ENCODE assay signal across 19 cellular contexts in the genomic region with DNA sequence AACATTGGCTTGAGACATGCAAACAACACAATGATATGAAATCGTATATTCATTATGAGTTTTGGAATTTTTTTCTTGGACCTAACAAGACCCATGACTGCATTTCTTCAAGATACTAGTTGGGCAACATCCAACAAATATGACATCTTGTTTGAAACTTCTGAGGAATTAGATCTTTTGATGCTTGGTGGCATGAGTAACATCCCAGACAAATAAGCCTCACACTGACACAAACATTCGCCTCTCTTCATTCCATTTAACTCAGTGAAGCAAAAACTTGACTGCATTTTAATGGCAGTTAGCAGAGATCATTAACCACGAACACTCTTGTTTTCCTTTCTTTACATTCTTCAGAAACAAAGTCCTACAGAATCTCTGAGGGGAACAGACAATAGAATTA.
DNase-seq lines count a peak whose midpoint lies in the region; ATAC-seq, FAIRE-seq and TF ChIP-seq lines count a peak whose summit lies in the region.
"Had no signal": no experiment of that assay in that cellular context is flagged by ENCODE, and none has a peak within 500 bp of the region (broad histone marks: within the 10 kb centered on the region; RNA-seq: fewer than 3 reads in every experiment).

No MANE protein-coding gene starts in this region.

- no peak overlapping the region for H2BK20ac ChIP-seq in H9 (ENCODE audit: low read depth, low read length, poor library complexity, severe bottlenecking)

- no peak overlapping the region for H3K4me2 ChIP-seq in neural progenitor cell
- H3K4me2 ChIP-seq in H9 (ENCODE audit: insufficient read depth, insufficient read length, low read length), result no peak overlapping the region

- WGBS in H9 (ENCODE audit: extremely low coverage, insufficient read length, low lambda C conversion rate), result no CpG with 5 or more reads among the region's 3 CpGs

- H3K27ac ChIP-seq in neural progenitor cell (no peak overlapping the region), colonic mucosa (no peak overlapping the region), H9 (ENCODE audit: insufficient read length, low read depth, low read length) (no peak overlapping the region)
- H3K27ac ChIP-seq: Peyer's patch, SK-N-MC, thoracic aorta had no signal

- no peak overlapping the region for H4K8ac ChIP-seq in H9 (replicated peaks; ENCODE audit: insufficient read length, low read depth, low read length)

- intact Hi-C loops in colonic mucosa (cut with DNase I), result no loop called here

- H2AFZ ChIP-seq in neural progenitor cell (replicated peaks), result no peak overlapping the region
- no peak overlapping the region for H2AFZ ChIP-seq in H9 (ENCODE audit: low read length)

- H3K79me1 ChIP-seq in H9 (ENCODE audit: insufficient read depth, low read depth, low read length, poor library complexity, severe bottlenecking), result no peaks in the 10 kb centered on the region

- no peak overlapping the region for H2BK12ac ChIP-seq in H9 (ENCODE audit: insufficient read length, low read depth, low read length)

- H3K36me3 Mint-ChIP-seq in neural progenitor cell (no peaks in the 10 kb centered on the region), H9 (ENCODE audit: insufficient read depth in 1 of 3, low read depth in 3 of 3) (no peaks in the 10 kb centered on the region)
- no peaks in the 10 kb centered on the region for H3K36me3 Mint-ChIP-seq in naive thymus-derived CD8-positive, alpha-beta T cell
- H3K36me3 Mint-ChIP-seq: CD4-positive, CD25-positive, alpha-beta regulatory T cell; stimulated activated effector memory CD8-positive, alpha-beta T cell treated with anti-CD3 and anti-CD28 coated beads, Interleukin-12 subunit alpha, Interleukin-12 subunit beta, amount 100 ng/mL, for 72 hours had no signal

- no peak overlapping the region for H3K14ac ChIP-seq in H9 (ENCODE audit: insufficient read depth, low read length)

- CTCF ChIA-PET in AG04449 (lab: Yijun Ruan, JAX), result no interaction called here

- H3K56ac ChIP-seq in H9 (ENCODE audit: insufficient read length, low read depth, low read length), result no peak overlapping the region

- H3K4me3 Mint-ChIP-seq in neural progenitor cell, result no peak overlapping the region
- no peak overlapping the region for H3K4me3 Mint-ChIP-seq in naive thymus-derived CD8-positive, alpha-beta T cell
- H3K4me3 Mint-ChIP-seq in H9, result no peak overlapping the region
- H3K4me3 Mint-ChIP-seq: CD4-positive, CD25-positive, alpha-beta regulatory T cell; dendritic cell treated with granulocyte-macrophage colony-stimulating factor and Interleukin-4, amounts not matched to agents 40 ng/mL and 50 ng/mL, for 4 days; nephron; stimulated activated effector memory CD8-positive, alpha-beta T cell treated with anti-CD3 and anti-CD28 coated beads, Interleukin-12 subunit alpha, Interleukin-12 subunit beta, amount 100 ng/mL, for 72 hours had no signal

- DNase-seq in AG04449 (ENCODE audit: low read depth, low spot score), result peak; percentile 45
- peak; percentile 60 for DNase-seq in RCC 7860 (ENCODE audit: low spot score)
- peak; percentile 61 for DNase-seq in fibroblast of gingiva (ENCODE audit: low read depth)
- DNase-seq in neural progenitor cell (ENCODE audit: low spot score), result peak; percentile 21
- DNase-seq in naive thymus-derived CD8-positive, alpha-beta T cell, result no peak
- no peak for DNase-seq in colonic mucosa
- DNase-seq in H9, result no peak
- no peak for DNase-seq in activated effector memory CD4-positive, alpha-beta T cell treated with Interleukin-2 at 50 U/mL for 16 hours
- DNase-seq: activated CD4-positive, alpha-beta T cell treated with anti-CD3 and anti-CD28 coated beads for 4 hours; activated effector memory CD4-positive, alpha-beta T cell treated with anti-CD3 and anti-CD28 coated beads, Interleukin-2, amount 50 U/mL, for 16 hours; CD4-positive, CD25-positive, alpha-beta regulatory T cell; glutamatergic neuron; NCI-H1694; Peyer's patch had no signal

- no peak overlapping the region for H3T11ph ChIP-seq in H9 (ENCODE audit: low read length)

- H3K18ac ChIP-seq in H9 (ENCODE audit: insufficient read length, low read depth, low read length), result no peak overlapping the region

- H3K27me3 Mint-ChIP-seq in neural progenitor cell (ENCODE audit: insufficient read depth, low read depth), result peaks cover 5% of the 10 kb centered on the region
- H3K27me3 Mint-ChIP-seq in naive thymus-derived CD8-positive, alpha-beta T cell, result no peaks in the 10 kb centered on the region
- no peaks in the 10 kb centered on the region for H3K27me3 Mint-ChIP-seq in H9 (ENCODE audit: low read depth)
- H3K27me3 Mint-ChIP-seq: CD4-positive, CD25-positive, alpha-beta regulatory T cell; dendritic cell treated with granulocyte-macrophage colony-stimulating factor and Interleukin-4, amounts not matched to agents 40 ng/mL and 50 ng/mL, for 4 days had no signal

- no peak overlapping the region for H3K23ac ChIP-seq in H9 (ENCODE audit: insufficient read length, low read depth, low read length)

- no peak overlapping the region for H2BK15ac ChIP-seq in H9 (ENCODE audit: low read depth, low read length)

- no peak overlapping the region for H4K91ac ChIP-seq in H9 (ENCODE audit: insufficient read length, low read depth, low read length)

- no peak overlapping the region for H2BK5ac ChIP-seq in H9 (ENCODE audit: insufficient read length, low read length)

- TF ChIP-seq CTCF in AG04449 (IDR thresholded peaks at IDR 0.05; ENCODE audit: insufficient read depth, low read length, missing control alignments), result no peak
- TF ChIP-seq CTCF in neural progenitor cell (IDR thresholded peaks at IDR 0.05), result no peak
- TF ChIP-seq CTCF in colonic mucosa (IDR thresholded peaks at IDR 0.05), result no peak
- no peak for TF ChIP-seq CTCF in H9 (conservative IDR thresholded peaks at IDR 0.05)

- no peak overlapping the region for H4K5ac ChIP-seq in H9 (ENCODE audit: insufficient read length, low read depth, low read length)

- peak; percentile 42 for FAIRE-seq in RCC 7860 (lab: Jason Lieb, UNC)

- H4K20me1 ChIP-seq in neural progenitor cell (ENCODE audit: low read depth), result no peaks in the 10 kb centered on the region
- no peaks in the 10 kb centered on the region for H4K20me1 ChIP-seq in H9 (ENCODE audit: control insufficient read depth, insufficient read depth, insufficient read length)

- no peak overlapping the region for H3K4me3 ChIP-seq in AG04449 (ENCODE audit: low read depth, low read length)
- no peak overlapping the region for H3K4me3 ChIP-seq in neural progenitor cell
- H3K4me3 ChIP-seq in colonic mucosa, result no peak overlapping the region
- H3K4me3 ChIP-seq: Peyer's patch, SK-N-MC, thoracic aorta had no signal

- no peaks in the 10 kb centered on the region for H3K23me2 ChIP-seq in H9 (ENCODE audit: insufficient read length, low read depth, low read length, poor library complexity, severe bottlenecking)

- no peaks in the 10 kb centered on the region for H3K9me3 ChIP-seq in neural progenitor cell (ENCODE audit: low read depth)
- H3K9me3 ChIP-seq in colonic mucosa, result no peaks in the 10 kb centered on the region
- H3K9me3 ChIP-seq in H9 (ENCODE audit: control insufficient read depth, low read depth, low read length), result no peaks in the 10 kb centered on the region
- H3K9me3 ChIP-seq: Peyer's patch, thoracic aorta had no signal

- POLR2A ChIA-PET in AG04449 (lab: Yijun Ruan, JAX), result no interaction called here
- POLR2A ChIA-PET in naive thymus-derived CD8-positive, alpha-beta T cell (lab: Charles Lee), result no interaction called here

- H2AK5ac ChIP-seq in H9 (ENCODE audit: insufficient read length, low read length), result no peak overlapping the region

- H3K9me3 Mint-ChIP-seq in neural progenitor cell (no peaks in the 10 kb centered on the region), H9 (no peaks in the 10 kb centered on the region)
- peaks cover 0 to 6% (median 1%) of the 10 kb centered on the region in 9 donors for H3K9me3 Mint-ChIP-seq in naive thymus-derived CD8-positive, alpha-beta T cell
- H3K9me3 Mint-ChIP-seq: dendritic cell treated with granulocyte-macrophage colony-stimulating factor and Interleukin-4, amounts not matched to agents 40 ng/mL and 50 ng/mL, for 4 days; nephron had no signal

- H3K4me1 ChIP-seq in neural progenitor cell (peaks cover 5% of the 10 kb centered on the region), colonic mucosa (no peaks in the 10 kb centered on the region), H9 (ENCODE audit: insufficient read depth, low read length) (peaks cover 2% of the 10 kb centered on the region; the same call in 1 of the 2 replicates)
- H3K4me1 ChIP-seq: Peyer's patch had no signal

- no peak overlapping the region for H3K9ac ChIP-seq in neural progenitor cell
- H3K9ac ChIP-seq in colonic mucosa (ENCODE audit: low read depth in 2 of 2, low read length in 2 of 2), result no peak overlapping the region
- H3K9ac ChIP-seq in H9 (ENCODE audit: extremely low read depth, insufficient read length, low read length), result no peak overlapping the region

- no peak overlapping the region for H3K4ac ChIP-seq in H9 (ENCODE audit: low read depth, low read length)

- no peaks in the 10 kb centered on the region for H3K27me3 ChIP-seq in neural progenitor cell
- no peaks in the 10 kb centered on the region for H3K27me3 ChIP-seq in colonic mucosa
- H3K27me3 ChIP-seq in H9 (ENCODE audit: insufficient read depth, low read length), result no peaks in the 10 kb centered on the region
- H3K27me3 ChIP-seq: Peyer's patch had no signal

- H2BK120ac ChIP-seq in H9 (ENCODE audit: low read depth, low read length, poor library complexity, severe bottlenecking), result no peak overlapping the region

- no peak for ATAC-seq in naive thymus-derived CD8-positive, alpha-beta T cell
- ATAC-seq: stimulated activated effector memory CD8-positive, alpha-beta T cell treated with anti-CD3 and anti-CD28 coated beads, Interleukin-12 subunit alpha, Interleukin-12 subunit beta, amount 100 ng/mL, for 72 hours had no signal

- no peaks in the 10 kb centered on the region for H3F3A ChIP-seq in neural progenitor cell (ENCODE audit: low read depth)

- H3K79me2 ChIP-seq in neural progenitor cell (ENCODE audit: low read depth) (no peaks in the 10 kb centered on the region), H9 (ENCODE audit: insufficient read depth, low read length) (no peaks in the 10 kb centered on the region)

- no peaks in the 10 kb centered on the region for H3K36me3 ChIP-seq in neural progenitor cell
- H3K36me3 ChIP-seq in colonic mucosa, result no peaks in the 10 kb centered on the region
- H3K36me3 ChIP-seq: Peyer's patch, thoracic aorta had no signal

- no peak overlapping the region for H3K27ac Mint-ChIP-seq in neural progenitor cell
- H3K27ac Mint-ChIP-seq in naive thymus-derived CD8-positive, alpha-beta T cell, result no peak overlapping the region
- H3K27ac Mint-ChIP-seq in H9, result no peak overlapping the region
- H3K27ac Mint-ChIP-seq: CD4-positive, CD25-positive, alpha-beta regulatory T cell; dendritic cell treated with granulocyte-macrophage colony-stimulating factor and Interleukin-4, amounts not matched to agents 40 ng/mL and 50 ng/mL, for 4 days; nephron; stimulated activated effector memory CD8-positive, alpha-beta T cell treated with anti-CD3 and anti-CD28 coated beads, Interleukin-12 subunit alpha, Interleukin-12 subunit beta, amount 100 ng/mL, for 72 hours had no signal

- H3K4me1 Mint-ChIP-seq in neural progenitor cell (peaks cover 14% of the 10 kb centered on the region), H9 (peaks cover 0 to 4% of the 10 kb centered on the region in 2 experiments; a peak in 1 of 4 replicates)
- H3K4me1 Mint-ChIP-seq in naive thymus-derived CD8-positive, alpha-beta T cell, result no peaks in the 10 kb centered on the region
- H3K4me1 Mint-ChIP-seq: CD4-positive, CD25-positive, alpha-beta regulatory T cell; stimulated activated effector memory CD8-positive, alpha-beta T cell treated with anti-CD3 and anti-CD28 coated beads, Interleukin-12 subunit alpha, Interleukin-12 subunit beta, amount 100 ng/mL, for 72 hours had no signal

Comparison
In these comparisons a context has a peak if more than half of its experiments do, and no peak if none do; other contexts are left out.
1. DNase-seq: peak in AG04449 (single experiment), RCC 7860 (single experiment), fibroblast of gingiva (single experiment) and neural progenitor cell (single experiment); none in naive thymus-derived CD8-positive, alpha-beta T cell (0 of 10), colonic mucosa (single experiment), H9 (single experiment) and activated effector memory CD4-positive, alpha-beta T cell treated with Interleukin-2 at 50 U/mL for 16 hours (single experiment).